ENCODE assay signal across 26 cellular contexts in genomic region chr13:22102237-22102636, GRCh38.
"Had no signal": no experiment of that assay in that cellular context is flagged by ENCODE, and none has a peak within 500 bp of the region (broad histone marks: within the 10 kb centered on the region; RNA-seq: fewer than 3 reads in every experiment).

No MANE protein-coding gene starts in this region.

- ATAC-seq: gastrocnemius medialis; left lung; natural killer cell treated with Interleukin-12 subunit alpha and Interleukin-12 subunit beta and Interleukin-15 and Interleukin-18, amount 100 ng/mL, for 72 hours; stimulated activated effector memory CD8-positive, alpha-beta T cell treated with anti-CD3 and anti-CD28 coated beads, Interleukin-12 subunit alpha, Interleukin-12 subunit beta, amount 100 ng/mL, for 72 hours had no signal

- H3K27ac ChIP-seq: esophagus squamous epithelium, gastrocnemius medialis, left lung, neural progenitor cell, parathyroid adenoma, right lobe of liver, testis, tibial nerve, upper lobe of left lung had no signal

- H3K4me1 ChIP-seq: gastrocnemius medialis, left lung, neural progenitor cell, parathyroid adenoma, testis, tibial nerve had no signal

- DNase-seq: dermis blood vessel endothelial cell; effector memory CD4-positive, alpha-beta T cell; erythroblast; esophagus squamous epithelium; foreskin fibroblast; gastrocnemius medialis; head of caudate nucleus; left lung; mammary epithelial cell; naive B cell; right lobe of liver; stimulated activated CD4-positive, alpha-beta T cell treated with anti-CD3 and anti-CD28 coated beads, Interleukin-12 subunit alpha, Interleukin-12 subunit beta, amount 100 ng/mL, for 4 hours; stimulated activated CD4-positive, alpha-beta T cell treated with anti-CD3 and anti-CD28 coated beads, Interleukin-1b, Interleukin-23, amount 100 ng/mL, for 48 hours; stimulated activated CD4-positive, alpha-beta T cell treated with anti-CD3 and anti-CD28 coated beads, Interleukin-4, amount 100 ng/mL, for 1 hour; stimulated activated naive CD4-positive, alpha-beta T cell treated with Interleukin-2 at 50 U/mL for 16 hours; substantia nigra; testis; upper lobe of left lung had no signal

- H3K9me3 ChIP-seq: esophagus squamous epithelium, gastrocnemius medialis, right lobe of liver, testis, upper lobe of left lung had no signal

- H3K36me3 ChIP-seq: esophagus squamous epithelium, gastrocnemius medialis, left lung, neural progenitor cell, right lobe of liver, tibial nerve, upper lobe of left lung had no signal

- H3K27me3 ChIP-seq: esophagus squamous epithelium, gastrocnemius medialis, left lung, neural progenitor cell, right lobe of liver, testis, tibial nerve, upper lobe of left lung had no signal

- H3K4me3 ChIP-seq: coronary artery, esophagus squamous epithelium, gastrocnemius medialis, left lung, mucosa of descending colon, neural progenitor cell, right lobe of liver, smooth muscle cell, testis, tibial nerve, upper lobe of left lung had no signal
